Comparison of ENCODE assay signal across 8 cellular contexts in genomic region chr1:40382601-40383000, GRCh38. TPM values are rescaled to one million over a fixed set of nuclear protein-coding genes. Genes with fewer than 3 reads are reported as not detected.
DNase-seq lines count a peak whose midpoint lies in the region; ATAC-seq and TF ChIP-seq lines count a peak whose summit lies in the region.

No MANE protein-coding gene starts in this region.

- H3K4me2 ChIP-seq in OCI-LY1 (ENCODE audit: low read length), result peak overlapping the region; percentile 63

- no peak overlapping the region; the same call in 1 of the 2 replicates for H3K9ac ChIP-seq in OCI-LY1 (ENCODE audit: low read length)

- H3K4me3 ChIP-seq in CD4-positive, CD25-positive, alpha-beta regulatory T cell (ENCODE audit: low read depth, low read length), result peak overlapping the region; percentile 95
- H3K4me3 ChIP-seq in OCI-LY1 (ENCODE audit: low read depth, low read length, poor library complexity, severe bottlenecking) (peak overlapping the region; percentile 39), prostate gland (no peak overlapping the region)

- peaks cover 28% of the 10 kb centered on the region for H3K36me3 Mint-ChIP-seq in CD4-positive, CD25-positive, alpha-beta regulatory T cell
- H3K36me3 Mint-ChIP-seq in dendritic cell treated with granulocyte-macrophage colony-stimulating factor and Interleukin-4, amounts not matched to agents 40 ng/mL and 50 ng/mL, for 4 days (ENCODE audit: low read depth), result peaks cover 68% of the 10 kb centered on the region
- H3K36me3 Mint-ChIP-seq in type B pancreatic cell, result no peaks in the 10 kb centered on the region

- no peak for ATAC-seq in CD4-positive, CD25-positive, alpha-beta regulatory T cell (ENCODE audit: low read depth in 2 of 2)

- no peaks in the 10 kb centered on the region for H3K9me3 ChIP-seq in CD4-positive, CD25-positive, alpha-beta regulatory T cell (ENCODE audit: control insufficient read depth in 2 of 2, low read length in 2 of 2)
- no peaks in the 10 kb centered on the region for H3K9me3 ChIP-seq in OCI-LY1 (ENCODE audit: low read length)
- H3K9me3 ChIP-seq in prostate gland, result no peaks in the 10 kb centered on the region

- H3K36me3 ChIP-seq in CD4-positive, CD25-positive, alpha-beta regulatory T cell (ENCODE audit: control insufficient read depth, insufficient read depth, low read length), result peaks cover 18% of the 10 kb centered on the region
- no peaks in the 10 kb centered on the region for H3K36me3 ChIP-seq in OCI-LY1 (ENCODE audit: insufficient read depth, low read length)
- no peaks in the 10 kb centered on the region for H3K36me3 ChIP-seq in prostate gland

- peak overlapping the region; percentile 99 for H3K27ac ChIP-seq in CD4-positive, CD25-positive, alpha-beta regulatory T cell (ENCODE audit: insufficient read depth, low read length, poor library complexity, severe bottlenecking)
- H3K27ac ChIP-seq in OCI-LY1 (ENCODE audit: low read depth, low read length, poor library complexity, severe bottlenecking) (peak overlapping the region; percentile 94), prostate gland (peak overlapping the region; percentile 55 to 71)

- 0 out of 2 replicates have a peak, but pooled peaks cover 7% of the 10 kb centered on the region for H3F3A ChIP-seq in OCI-LY1 (ENCODE audit: insufficient read depth, low read length)

- no peak overlapping the region for H2AFZ ChIP-seq in OCI-LY1 (ENCODE audit: low read length)

- DNase-seq in CD4-positive, CD25-positive, alpha-beta regulatory T cell, result no peak
- DNase-seq in prostate gland (ENCODE audit: low spot score), result no peak
- DNase-seq in HK-2 (ENCODE audit: unreplicated experiment), result no peak
- DNase-seq in RPMI8226, result no peak
- no peak for DNase-seq in type B pancreatic cell (ENCODE audit: extremely low spot score, unreplicated experiment)
- no peak for DNase-seq in NCI-H2107 (lab: John Stamatoyannopoulos, UW)

- peaks cover 20% of the 10 kb centered on the region; the same call in 1 of the 2 replicates for H3K79me2 ChIP-seq in OCI-LY1 (ENCODE audit: insufficient read depth, low read length)

- intact Hi-C loops in dendritic cell treated with granulocyte-macrophage colony-stimulating factor and Interleukin-4, amounts not matched to agents 40 ng/mL and 50 ng/mL, for 4 days (cut with micrococcal nuclease), result no loop called here
- intact Hi-C loops in prostate gland (cut with DNase I), result no loop called here

- H3K27me3 ChIP-seq in CD4-positive, CD25-positive, alpha-beta regulatory T cell (ENCODE audit: control insufficient read depth, insufficient read depth, low read length), result no peaks in the 10 kb centered on the region
- no peaks in the 10 kb centered on the region for H3K27me3 ChIP-seq in OCI-LY1 (ENCODE audit: insufficient read depth, low read length)
- no peaks in the 10 kb centered on the region for H3K27me3 ChIP-seq in prostate gland (replicated peaks; ENCODE audit: insufficient read depth)

- no peaks in the 10 kb centered on the region for H4K20me1 ChIP-seq in OCI-LY1 (ENCODE audit: insufficient read depth, low read length)

- H3K4me1 ChIP-seq in CD4-positive, CD25-positive, alpha-beta regulatory T cell (ENCODE audit: control insufficient read depth, insufficient read depth, low read length, poor library complexity, severe bottlenecking), result peaks cover 96% of the 10 kb centered on the region
- H3K4me1 ChIP-seq in OCI-LY1 (ENCODE audit: insufficient read depth, low read length, severe bottlenecking) (peaks cover 95% of the 10 kb centered on the region), prostate gland (replicated peaks) (peaks cover 26% of the 10 kb centered on the region)

- H3K27me3 Mint-ChIP-seq in CD4-positive, CD25-positive, alpha-beta regulatory T cell, result no peaks in the 10 kb centered on the region
- no peaks in the 10 kb centered on the region for H3K27me3 Mint-ChIP-seq in dendritic cell treated with granulocyte-macrophage colony-stimulating factor and Interleukin-4, amounts not matched to agents 40 ng/mL and 50 ng/mL, for 4 days
- H3K27me3 Mint-ChIP-seq in type B pancreatic cell, result no peaks in the 10 kb centered on the region

- H3K9me2 ChIP-seq in OCI-LY1 (ENCODE audit: low read depth, low read length), result no peaks in the 10 kb centered on the region

- TF ChIP-seq CTCF in OCI-LY1 (IDR thresholded peaks at IDR 0.05; ENCODE audit: low read length) (no peak), prostate gland (IDR thresholded peaks at IDR 0.05) (peak in 2 of 4 experiments; percentile 18 to 33), type B pancreatic cell (conservative IDR thresholded peaks at IDR 0.05) (no peak)

- H3K9me3 Mint-ChIP-seq in CD4-positive, CD25-positive, alpha-beta regulatory T cell, result no peaks in the 10 kb centered on the region
- H3K9me3 Mint-ChIP-seq in dendritic cell treated with granulocyte-macrophage colony-stimulating factor and Interleukin-4, amounts not matched to agents 40 ng/mL and 50 ng/mL, for 4 days, result no peaks in the 10 kb centered on the region
- H3K9me3 Mint-ChIP-seq in type B pancreatic cell, result no peaks in the 10 kb centered on the region

- H3K27ac Mint-ChIP-seq in CD4-positive, CD25-positive, alpha-beta regulatory T cell, result peak overlapping the region; percentile 97 to 99 (median 98)
- peak overlapping the region; percentile 99 for H3K27ac Mint-ChIP-seq in dendritic cell treated with granulocyte-macrophage colony-stimulating factor and Interleukin-4, amounts not matched to agents 40 ng/mL and 50 ng/mL, for 4 days
- no peak overlapping the region for H3K27ac Mint-ChIP-seq in type B pancreatic cell

- peak overlapping the region; percentile 84 to 100 (median 96) for H3K4me3 Mint-ChIP-seq in CD4-positive, CD25-positive, alpha-beta regulatory T cell
- H3K4me3 Mint-ChIP-seq in dendritic cell treated with granulocyte-macrophage colony-stimulating factor and Interleukin-4, amounts not matched to agents 40 ng/mL and 50 ng/mL, for 4 days, result no peak overlapping the region
- no peak overlapping the region for H3K4me3 Mint-ChIP-seq in type B pancreatic cell

- no peak for TF ChIP-seq POLR2A in prostate gland (IDR thresholded peaks at IDR 0.05)

- H3K4me1 Mint-ChIP-seq in CD4-positive, CD25-positive, alpha-beta regulatory T cell, result peaks cover 23 to 95% (median 63%) of the 10 kb centered on the region in 4 donors
- peaks cover 82% of the 10 kb centered on the region for H3K4me1 Mint-ChIP-seq in dendritic cell treated with granulocyte-macrophage colony-stimulating factor and Interleukin-4, amounts not matched to agents 40 ng/mL and 50 ng/mL, for 4 days (ENCODE audit: low read depth)
- peaks cover 27% of the 10 kb centered on the region for H3K4me1 Mint-ChIP-seq in type B pancreatic cell (ENCODE audit: unreplicated experiment)

RNA-seq across cellular contexts. Expression of gene SMAP2, which starts 9.1 kb away (rescaled TPM):
- 341 TPM for total RNA-seq in CD4-positive, CD25-positive, alpha-beta regulatory T cell
- polyA plus RNA-seq in CD4-positive, CD25-positive, alpha-beta regulatory T cell, result 100 to 1,000 TPM; 297 to 472 (median 407) TPM
- total RNA-seq in prostate gland (10 to 100 TPM; 22.0 to 39.6 TPM), type B pancreatic cell (ENCODE audit: low replicate concordance) (16.8 and 20.9 TPM in 2 replicates)

Comparison
In these comparisons a context has a peak if more than half of its experiments do, and no peak if none do; other contexts are left out.
1. H3K4me3 ChIP-seq: peak in CD4-positive, CD25-positive, alpha-beta regulatory T cell (single experiment) and OCI-LY1 (single experiment); none in prostate gland (0 of 2).
2. H3K4me3 Mint-ChIP-seq: peak in CD4-positive, CD25-positive, alpha-beta regulatory T cell (4 of 4); none in dendritic cell treated with granulocyte-macrophage colony-stimulating factor and Interleukin-4, amounts not matched to agents 40 ng/mL and 50 ng/mL, for 4 days (single experiment) and type B pancreatic cell (single experiment).
3. Peak in every context shown above with its lines, with median percentiles within 50 percentile points of each other: H3K27ac ChIP-seq.